ENCODE assay signal across 22 cellular contexts in genomic region chr22:47995718-47996117, GRCh38.
"Had no signal": no experiment of that assay in that cellular context is flagged by ENCODE, and none has a peak within 500 bp of the region (broad histone marks: within the 10 kb centered on the region; RNA-seq: fewer than 3 reads in every experiment).

No MANE protein-coding gene starts in this region.

- H3K27me3 ChIP-seq: left lung, tibial artery, upper lobe of left lung had no signal

- H3K36me3 ChIP-seq: left lung, lower lobe of right lung, pancreas, prostate gland, suprapubic skin, thoracic aorta, tibial artery, upper lobe of left lung had no signal

- H3K9me3 ChIP-seq: left lung, lower lobe of right lung, pancreas, prostate gland, suprapubic skin, thoracic aorta, tibial artery, upper lobe of left lung had no signal

- H3K27ac Mint-ChIP-seq: immature natural killer cell; naive thymus-derived CD8-positive, alpha-beta T cell; stimulated activated effector memory CD8-positive, alpha-beta T cell treated with anti-CD3 and anti-CD28 coated beads, Interleukin-12 subunit alpha, Interleukin-12 subunit beta, amount 100 ng/mL, for 72 hours; stimulated activated naive CD8-positive, alpha-beta T cell treated with anti-CD3 and anti-CD28 coated beads, Interleukin-15, Interleukin-2, amounts not matched to agents 100 ng/mL and 50 ng/mL, for 24 hours had no signal

- H3K9me3 Mint-ChIP-seq: immature natural killer cell; naive thymus-derived CD8-positive, alpha-beta T cell; stimulated activated effector memory CD8-positive, alpha-beta T cell treated with anti-CD3 and anti-CD28 coated beads, Interleukin-12 subunit alpha, Interleukin-12 subunit beta, amount 100 ng/mL, for 72 hours; stimulated activated naive CD8-positive, alpha-beta T cell treated with anti-CD3 and anti-CD28 coated beads, Interleukin-15, Interleukin-2, amounts not matched to agents 100 ng/mL and 50 ng/mL, for 24 hours had no signal

- DNase-seq: hypothalamus; immature natural killer cell; kidney; left lung; lower lobe of right lung; mammary epithelial cell; mesenchymal stem cell; naive thymus-derived CD8-positive, alpha-beta T cell; pancreas; retina; right cardiac atrium; stimulated activated CD4-positive, alpha-beta T cell treated with anti-CD3 and anti-CD28 coated beads, Interleukin-4, amount 100 ng/mL, for 24 hours; stimulated activated naive CD4-positive, alpha-beta T cell; tibial artery had no signal

- H3K4me1 ChIP-seq: left lung, lower lobe of right lung, pancreas, prostate gland, suprapubic skin, tibial artery, upper lobe of left lung had no signal

- H3K27ac ChIP-seq: left lung, lower lobe of right lung, pancreas, prostate gland, skin epidermis, suprapubic skin, thoracic aorta, tibial artery, upper lobe of left lung had no signal

- H3K4me3 Mint-ChIP-seq: immature natural killer cell; naive thymus-derived CD8-positive, alpha-beta T cell; stimulated activated effector memory CD8-positive, alpha-beta T cell treated with anti-CD3 and anti-CD28 coated beads, Interleukin-12 subunit alpha, Interleukin-12 subunit beta, amount 100 ng/mL, for 72 hours; stimulated activated naive CD8-positive, alpha-beta T cell treated with anti-CD3 and anti-CD28 coated beads, Interleukin-15, Interleukin-2, amounts not matched to agents 100 ng/mL and 50 ng/mL, for 24 hours had no signal

- H3K36me3 Mint-ChIP-seq: immature natural killer cell; naive thymus-derived CD8-positive, alpha-beta T cell; stimulated activated effector memory CD8-positive, alpha-beta T cell treated with anti-CD3 and anti-CD28 coated beads, Interleukin-12 subunit alpha, Interleukin-12 subunit beta, amount 100 ng/mL, for 72 hours had no signal

- H3K4me1 Mint-ChIP-seq: immature natural killer cell; stimulated activated effector memory CD8-positive, alpha-beta T cell treated with anti-CD3 and anti-CD28 coated beads, Interleukin-12 subunit alpha, Interleukin-12 subunit beta, amount 100 ng/mL, for 72 hours had no signal

- ATAC-seq: left lung; naive thymus-derived CD8-positive, alpha-beta T cell; pancreas; right cardiac atrium; sciatic nerve; stimulated activated effector memory CD8-positive, alpha-beta T cell treated with anti-CD3 and anti-CD28 coated beads, Interleukin-12 subunit alpha, Interleukin-12 subunit beta, amount 100 ng/mL, for 72 hours had no signal

- H3K4me3 ChIP-seq: left lung, lower lobe of right lung, pancreas, prostate gland, skin epidermis, suprapubic skin, thoracic aorta, tibial artery, upper lobe of left lung had no signal
